ENCODE assay signal across 19 cellular contexts in the genomic region with DNA sequence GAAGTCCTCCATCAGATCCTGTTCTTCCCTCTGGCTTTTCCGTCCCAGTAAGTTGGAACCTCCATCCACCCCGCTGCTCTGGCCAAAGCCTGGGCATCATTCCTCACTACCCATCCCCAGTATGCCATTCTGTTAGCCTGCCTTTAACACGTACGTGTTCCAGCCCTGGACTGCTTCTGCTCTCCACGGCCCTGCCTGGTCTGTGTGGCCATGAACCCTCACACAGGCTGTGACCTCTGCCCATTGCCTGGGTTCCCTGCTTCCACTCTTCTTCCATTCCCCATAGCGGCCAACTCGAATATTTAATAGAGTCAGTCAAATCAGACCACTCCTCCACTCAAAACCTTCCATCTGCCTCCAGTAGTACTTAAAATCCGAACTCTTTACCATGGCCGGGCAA. TPM values are rescaled to one million over a fixed set of nuclear protein-coding genes. Genes with fewer than 3 reads are reported as not detected.
DNase-seq lines count a peak whose midpoint lies in the region; ATAC-seq and TF ChIP-seq lines count a peak whose summit lies in the region.
"Had no signal": no experiment of that assay in that cellular context is flagged by ENCODE, and none has a peak within 500 bp of the region (broad histone marks: within the 10 kb centered on the region; RNA-seq: fewer than 3 reads in every experiment).

No MANE protein-coding gene starts in this region.

- CTCF ChIA-PET in WTC11 (lab: Charles Lee): no interaction called here

- H3K79me2 ChIP-seq in GM23338 (replicated peaks; ENCODE audit: insufficient read depth): peaks cover 64% of the 10 kb centered on the region

- H3K27me3 Mint-ChIP-seq in GM23338 (ENCODE audit: insufficient read depth, low read depth, poor library complexity) (no peaks in the 10 kb centered on the region), WTC11 (ENCODE audit: low read depth) (no peaks in the 10 kb centered on the region)
- H3K27me3 Mint-ChIP-seq: CD4-positive, alpha-beta T cell had no signal

- H3K4me1 ChIP-seq in GM23338 (ENCODE audit: insufficient read depth): peaks cover under 1% of the 10 kb centered on the region; the same call in 1 of the 2 replicates
- peaks cover 0 to 40% (median 13%) of the 10 kb centered on the region in 4 donors for H3K4me1 ChIP-seq in right lobe of liver
- peaks cover 0 to 39% (median 14%) of the 10 kb centered on the region in 12 donors for H3K4me1 ChIP-seq in heart left ventricle
- H3K4me1 ChIP-seq: BE2C had no signal

- H3K4me1 Mint-ChIP-seq in GM23338: peaks cover 13% of the 10 kb centered on the region
- H3K4me1 Mint-ChIP-seq in WTC11: peaks cover 8% of the 10 kb centered on the region
- H3K4me1 Mint-ChIP-seq in stimulated activated effector memory CD8-positive, alpha-beta T cell treated with anti-CD3 and anti-CD28 coated beads, Interleukin-12 subunit alpha, Interleukin-12 subunit beta, amount 100 ng/mL, for 72 hours: peaks cover 68% of the 10 kb centered on the region

- no peak overlapping the region for H2AFZ ChIP-seq in GM23338

- 68% methylated on average over 9 of the region's 9 CpGs for WGBS in right lobe of liver (ENCODE audit: insufficient coverage, low coverage, low lambda C conversion rate, missing lambda C conversion rate)
- 96% methylated on average over 9 of the region's 9 CpGs for WGBS in heart left ventricle, 4 donors

- no peak overlapping the region for H3K27ac ChIP-seq in GM23338 (ENCODE audit: low read depth)
- H3K27ac ChIP-seq in right lobe of liver: no peak overlapping the region
- H3K27ac ChIP-seq in heart left ventricle: no peak overlapping the region

- TF ChIP-seq CTCF in GM23338 (conservative IDR thresholded peaks at IDR 0.05; ENCODE audit: low read depth in 2 of 2) (no peak), WTC11 (IDR thresholded peaks at IDR 0.05) (no peak), right lobe of liver (IDR thresholded peaks at IDR 0.05) (no peak), heart left ventricle (IDR thresholded peaks at IDR 0.05) (no peak)

- H3K27ac Mint-ChIP-seq in GM23338: peak overlapping the region; percentile 6; the same call in 1 of the 2 replicates
- 0 out of 2 replicates have a peak overlapping the region, but pooled peaks have one; percentile 17 for H3K27ac Mint-ChIP-seq in WTC11
- H3K27ac Mint-ChIP-seq in stimulated activated effector memory CD8-positive, alpha-beta T cell treated with anti-CD3 and anti-CD28 coated beads, Interleukin-12 subunit alpha, Interleukin-12 subunit beta, amount 100 ng/mL, for 72 hours: peak overlapping the region; percentile 15
- H3K27ac Mint-ChIP-seq: HFFc6 had no signal

- TF ChIP-seq POLR2A in right lobe of liver (IDR thresholded peaks at IDR 0.05) (no peak), heart left ventricle (IDR thresholded peaks at IDR 0.05) (no peak)

- H3K36me3 Mint-ChIP-seq in GM23338 (ENCODE audit: low read depth) (no peaks in the 10 kb centered on the region; the same call in 2 of the 3 replicates), WTC11 (peaks cover 7% of the 10 kb centered on the region)
- H3K36me3 Mint-ChIP-seq in stimulated activated effector memory CD8-positive, alpha-beta T cell treated with anti-CD3 and anti-CD28 coated beads, Interleukin-12 subunit alpha, Interleukin-12 subunit beta, amount 100 ng/mL, for 72 hours: no peaks in the 10 kb centered on the region

- H3K4me3 Mint-ChIP-seq in GM23338 (no peak overlapping the region), WTC11 (no peak overlapping the region)
- H3K4me3 Mint-ChIP-seq in stimulated activated effector memory CD8-positive, alpha-beta T cell treated with anti-CD3 and anti-CD28 coated beads, Interleukin-12 subunit alpha, Interleukin-12 subunit beta, amount 100 ng/mL, for 72 hours: no peak overlapping the region
- H3K4me3 Mint-ChIP-seq: HFFc6 had no signal

- H3K4me3 ChIP-seq in GM23338: no peak overlapping the region
- H3K4me3 ChIP-seq in right lobe of liver: no peak overlapping the region
- H3K4me3 ChIP-seq in heart left ventricle: no peak overlapping the region

- ATAC-seq in GM23338 (no peak), WTC11 (no peak), right lobe of liver (peak; percentile 35 to 52 (median 38)), heart left ventricle (no peak), HG03108 (IDR thresholded peaks at IDR 0.05; ENCODE audit: unreplicated experiment) (no peak)
- ATAC-seq in stimulated activated effector memory CD8-positive, alpha-beta T cell treated with anti-CD3 and anti-CD28 coated beads, Interleukin-12 subunit alpha, Interleukin-12 subunit beta, amount 100 ng/mL, for 72 hours: no peak
- ATAC-seq: HCT116 had no signal

- POLR2A ChIA-PET in WTC11 (lab: Charles Lee): no interaction called here

- intact Hi-C loops in right lobe of liver (cut with DNase I) (no loop called here), heart left ventricle (cut with DNase I) (no loop called here)

- no peaks in the 10 kb centered on the region for H3K27me3 ChIP-seq in GM23338 (ENCODE audit: insufficient read depth)
- H3K27me3 ChIP-seq in right lobe of liver: no peaks in the 10 kb centered on the region
- H3K27me3 ChIP-seq in heart left ventricle: no peaks in the 10 kb centered on the region
- H3K27me3 ChIP-seq: BE2C had no signal

- no peaks in the 10 kb centered on the region for H3K9me3 ChIP-seq in right lobe of liver
- no peaks in the 10 kb centered on the region for H3K9me3 ChIP-seq in heart left ventricle
- H3K9me3 ChIP-seq: BE2C had no signal

- H3K9me3 Mint-ChIP-seq in GM23338: no peaks in the 10 kb centered on the region
- H3K9me3 Mint-ChIP-seq in WTC11: no peaks in the 10 kb centered on the region
- H3K9me3 Mint-ChIP-seq in stimulated activated effector memory CD8-positive, alpha-beta T cell treated with anti-CD3 and anti-CD28 coated beads, Interleukin-12 subunit alpha, Interleukin-12 subunit beta, amount 100 ng/mL, for 72 hours: no peaks in the 10 kb centered on the region
- H3K9me3 Mint-ChIP-seq: CD4-positive, alpha-beta T cell; HFFc6 had no signal

- no peaks in the 10 kb centered on the region for H3F3A ChIP-seq in GM23338 (replicated peaks; ENCODE audit: low read depth)

- DNase-seq in GM23338 (ENCODE audit: low spot score) (no peak), WTC11 (ENCODE audit: low spot score) (no peak), right lobe of liver (no peak), heart left ventricle (no peak), COR-L47 (lab: John Stamatoyannopoulos, UW) (no peak), germinal center (ENCODE audit: low spot score) (no peak)
- no peak for DNase-seq in stimulated activated effector memory CD8-positive, alpha-beta T cell treated with anti-CD3 and anti-CD28 coated beads, Interleukin-12 subunit alpha, Interleukin-12 subunit beta, amount 100 ng/mL, for 72 hours (ENCODE audit: low spot score in 2 of 2)
- DNase-seq: ACHN; BE2C; C1 segment of cervical spinal cord; Calu3; CD4-positive, alpha-beta T cell; DMS79 treated with DMSO at 0.1 percent for 48 hours; GF-D8; GOT3; H7; HFFc6 had no signal

- H3K4me2 ChIP-seq in GM23338: no peak overlapping the region

- H4K20me1 ChIP-seq in GM23338 (replicated peaks; ENCODE audit: insufficient read depth): peaks cover 4% of the 10 kb centered on the region

- no peaks in the 10 kb centered on the region for H3K36me3 ChIP-seq in GM23338 (ENCODE audit: insufficient read depth)
- peaks cover 0 to 7% (median 0%) of the 10 kb centered on the region in 4 donors for H3K36me3 ChIP-seq in right lobe of liver
- H3K36me3 ChIP-seq in heart left ventricle: peaks cover 0 to 11% (median 0%) of the 10 kb centered on the region in 9 donors
- H3K36me3 ChIP-seq: BE2C had no signal

- H3K9me2 ChIP-seq in GM23338 (ENCODE audit: insufficient read depth): no peaks in the 10 kb centered on the region

TF ChIP-seq in GM23338, 12 proteins besides CTCF, POLR2A, EP300 and RAD21 (continues in another document):
- TF ChIP-seq, protein P1, sequence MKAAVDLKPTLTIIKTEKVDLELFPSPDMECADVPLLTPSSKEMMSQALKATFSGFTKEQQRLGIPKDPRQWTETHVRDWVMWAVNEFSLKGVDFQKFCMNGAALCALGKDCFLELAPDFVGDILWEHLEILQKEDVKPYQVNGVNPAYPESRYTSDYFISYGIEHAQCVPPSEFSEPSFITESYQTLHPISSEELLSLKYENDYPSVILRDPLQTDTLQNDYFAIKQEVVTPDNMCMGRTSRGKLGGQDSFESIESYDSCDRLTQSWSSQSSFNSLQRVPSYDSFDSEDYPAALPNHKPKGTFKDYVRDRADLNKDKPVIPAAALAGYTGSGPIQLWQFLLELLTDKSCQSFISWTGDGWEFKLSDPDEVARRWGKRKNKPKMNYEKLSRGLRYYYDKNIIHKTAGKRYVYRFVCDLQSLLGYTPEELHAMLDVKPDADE (IDR thresholded peaks at IDR 0.05): no peak
- TF ChIP-seq JUNB (IDR thresholded peaks at IDR 0.05; ENCODE audit: unreplicated experiment): no peak
- TF ChIP-seq EZH2phosphoT487 (IDR thresholded peaks at IDR 0.05; ENCODE audit: unreplicated experiment): no peak
- no peak for TF ChIP-seq POLR2AphosphoS5 (IDR thresholded peaks at IDR 0.05; ENCODE audit: low read depth)
- TF ChIP-seq ZNF331 (CRISPR knock-in tag; IDR thresholded peaks at IDR 0.05; ENCODE audit: low read depth): no peak

TF ChIP-seq in WTC11, 78 proteins besides CTCF, POLR2A, EP300 and RAD21 (continues in another document):
- TF ChIP-seq, protein P2, sequence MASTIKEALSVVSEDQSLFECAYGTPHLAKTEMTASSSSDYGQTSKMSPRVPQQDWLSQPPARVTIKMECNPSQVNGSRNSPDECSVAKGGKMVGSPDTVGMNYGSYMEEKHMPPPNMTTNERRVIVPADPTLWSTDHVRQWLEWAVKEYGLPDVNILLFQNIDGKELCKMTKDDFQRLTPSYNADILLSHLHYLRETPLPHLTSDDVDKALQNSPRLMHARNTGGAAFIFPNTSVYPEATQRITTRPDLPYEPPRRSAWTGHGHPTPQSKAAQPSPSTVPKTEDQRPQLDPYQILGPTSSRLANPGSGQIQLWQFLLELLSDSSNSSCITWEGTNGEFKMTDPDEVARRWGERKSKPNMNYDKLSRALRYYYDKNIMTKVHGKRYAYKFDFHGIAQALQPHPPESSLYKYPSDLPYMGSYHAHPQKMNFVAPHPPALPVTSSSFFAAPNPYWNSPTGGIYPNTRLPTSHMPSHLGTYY (CRISPR knock-in tag; IDR thresholded peaks at IDR 0.05): no peak
- no peak for TF ChIP-seq PRRX2 (CRISPR knock-in tag; IDR thresholded peaks at IDR 0.05)

RNA-seq across cellular contexts. Expression of a gene that starts 29.4 kb away (rescaled TPM):
- total RNA-seq in GM23338 (2014; rRNA removed; shearing (Covaris generic)): 35.3 and 43.4 TPM in 2 replicates
- polyA plus RNA-seq in GM23338 (2016; fragmentation: Nextera tagmentation; extraction: Ambion mirVana): 7.8 and 13.1 TPM in 2 replicates
- 18.2 to 20.6 TPM (median 18.6 TPM) in 3 replicates for total RNA-seq in WTC11 (2021)
- total RNA-seq in right lobe of liver: 10 to 100 TPM; 38.3 to 76.7 (median 62.7) TPM
- 10 to 100 TPM; 13.2 to 33.8 (median 25.4) TPM for total RNA-seq in heart left ventricle
- polyA plus RNA-seq in heart left ventricle: 10 to 100 TPM in 1 of 2 donors, 1 to 10 TPM in 1; 5.6 to 19.6 TPM

Comparison
In these comparisons a context has a peak if more than half of its experiments do, and no peak if none do; other contexts are left out.
1. ATAC-seq: peak in right lobe of liver (4 of 4); none in GM23338 (single experiment), WTC11 (single experiment), stimulated activated effector memory CD8-positive, alpha-beta T cell treated with anti-CD3 and anti-CD28 coated beads, Interleukin-12 subunit alpha, Interleukin-12 subunit beta, amount 100 ng/mL, for 72 hours (single experiment), heart left ventricle (0 of 4) and HG03108 (single experiment).
2. Peak in every context shown above with its lines, with median percentiles within 50 percentile points of each other: H3K27ac Mint-ChIP-seq.